Comparison of ENCODE assay signal across 1 cellular context in genomic region chr19:4830332-4830731, GRCh38.
TF ChIP-seq lines count a peak whose summit lies in the region.

No MANE protein-coding gene starts in this region.

TF ChIP-seq in HepG2, 621 proteins besides CTCF, POLR2A, EP300 and RAD21:
- no peak for TF ChIP-seq GATAD1 (CRISPR knock-in tag; IDR thresholded peaks at IDR 0.05)
- no peak for TF ChIP-seq ZNF878 (CRISPR knock-in tag; IDR thresholded peaks at IDR 0.05)
- TF ChIP-seq ZMYM3 (CRISPR knock-in tag; IDR thresholded peaks at IDR 0.05): peak; percentile 54; the same call in 1 of the 2 replicates
- TF ChIP-seq, protein P1, sequence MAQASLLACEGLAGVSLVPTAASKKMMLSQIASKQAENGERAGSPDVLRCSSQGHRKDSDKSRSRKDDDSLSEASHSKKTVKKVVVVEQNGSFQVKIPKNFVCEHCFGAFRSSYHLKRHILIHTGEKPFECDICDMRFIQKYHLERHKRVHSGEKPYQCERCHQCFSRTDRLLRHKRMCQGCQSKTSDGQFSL (CRISPR knock-in tag; IDR thresholded peaks at IDR 0.05): no peak
- TF ChIP-seq ZNF597 (CRISPR knock-in tag; IDR thresholded peaks at IDR 0.05): no peak
- peak; percentile 95; the same call in 1 of the 2 replicates for TF ChIP-seq ZKSCAN8 (CRISPR knock-in tag; IDR thresholded peaks at IDR 0.05; ENCODE audit: borderline replicate concordance)
- no peak for TF ChIP-seq ZNF563 (CRISPR knock-in tag; IDR thresholded peaks at IDR 0.05)
- TF ChIP-seq ZFAT (CRISPR knock-in tag; conservative IDR thresholded peaks at IDR 0.05): no peak
- no peak for TF ChIP-seq ZBTB7B (CRISPR knock-in tag; IDR thresholded peaks at IDR 0.05)
- no peak for TF ChIP-seq MAFK (conservative IDR thresholded peaks at IDR 0.05 in 1 of 2, IDR thresholded peaks at IDR 0.05 in 1 of 2; ENCODE audit: low read length in 2 of 2)
- no peak for TF ChIP-seq ZNF235 (CRISPR knock-in tag; IDR thresholded peaks at IDR 0.05; ENCODE audit: borderline replicate concordance)
- peak; percentile 40; the same call in 1 of the 2 replicates for TF ChIP-seq ZNF121 (CRISPR knock-in tag; IDR thresholded peaks at IDR 0.05)
- TF ChIP-seq BCLAF1 (IDR thresholded peaks at IDR 0.05): no peak
- TF ChIP-seq PCBP1 (IDR thresholded peaks at IDR 0.05; ENCODE audit: borderline replicate concordance, low read depth, low read length): no peak
- TF ChIP-seq ZSCAN20 (CRISPR knock-in tag; IDR thresholded peaks at IDR 0.05; ENCODE audit: borderline replicate concordance): no peak
